Comparison of ENCODE assay signal across 9 cellular contexts in the genomic region with DNA sequence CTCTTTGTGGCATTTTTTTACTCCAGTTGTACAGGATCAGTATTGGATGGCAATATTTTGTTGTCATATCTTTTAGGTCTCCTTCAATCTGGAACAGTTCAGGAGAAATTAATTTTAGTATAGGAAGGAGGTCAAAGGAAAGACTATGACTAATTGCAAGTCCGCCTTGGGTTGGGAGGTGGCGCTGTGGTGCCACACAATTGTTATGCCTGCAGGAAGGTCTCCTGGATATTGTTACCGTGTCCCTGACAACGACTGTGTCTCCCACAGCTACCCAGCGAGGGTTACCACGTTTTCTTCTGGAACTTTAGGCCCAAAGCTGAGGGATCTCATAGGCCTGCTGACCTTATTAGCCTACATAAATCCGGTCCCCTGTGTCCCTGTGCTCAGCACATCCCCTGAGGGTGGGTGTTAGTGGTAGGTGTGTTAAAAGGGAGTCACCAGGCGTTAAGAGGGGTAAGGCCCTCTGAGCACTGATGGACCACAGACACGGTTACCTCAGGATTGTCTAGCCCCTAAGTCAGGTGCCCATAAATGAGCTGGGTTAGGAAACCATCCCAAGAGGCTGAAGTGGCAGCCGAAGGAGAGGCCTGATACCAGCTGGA. TPM values are rescaled to one million over a fixed set of nuclear protein-coding genes. Genes with fewer than 3 reads are reported as not detected.
DNase-seq lines count a peak whose midpoint lies in the region; ATAC-seq, FAIRE-seq and TF ChIP-seq lines count a peak whose summit lies in the region.
"Had no signal": no experiment of that assay in that cellular context is flagged by ENCODE, and none has a peak within 500 bp of the region (broad histone marks: within the 10 kb centered on the region; RNA-seq: fewer than 3 reads in every experiment).

No MANE protein-coding gene starts in this region.

- no peak overlapping the region for H3K4me3 ChIP-seq in bronchial epithelial cell (ENCODE audit: low read depth, low read length)

- H3K27me3 Mint-ChIP-seq in HFFc6 (ENCODE audit: insufficient read depth) = 0 out of 2 replicates have a peak, but pooled peaks cover under 1% of the 10 kb centered on the region

- no peaks in the 10 kb centered on the region for H3K36me3 ChIP-seq in bronchial epithelial cell (ENCODE audit: control insufficient read depth, insufficient read depth, low read length)

- H3K9me3 Mint-ChIP-seq in HFFc6 = no peaks in the 10 kb centered on the region

- peaks cover 6% of the 10 kb centered on the region for H3K4me1 Mint-ChIP-seq in HFFc6 (ENCODE audit: low read depth)

- H3K36me3 Mint-ChIP-seq in HFFc6 (ENCODE audit: low read depth) = no peaks in the 10 kb centered on the region

- FAIRE-seq in bronchial epithelial cell (lab: Jason Lieb, UNC) = peak; percentile 7
- FAIRE-seq: colon had no signal

- H3K27me3 ChIP-seq in bronchial epithelial cell (ENCODE audit: control insufficient read depth, insufficient read depth, low read length) = no peaks in the 10 kb centered on the region

- TF ChIP-seq CTCF in HFFc6 (IDR thresholded peaks at IDR 0.05) (peak; percentile 83), VCaP (conservative IDR thresholded peaks at IDR 0.05) (peak; percentile 89), bronchial epithelial cell (IDR thresholded peaks at IDR 0.05; ENCODE audit: insufficient read depth, low read length, severe bottlenecking) (peak; percentile 84)

- no peak for ATAC-seq in GM18873 (IDR thresholded peaks at IDR 0.05; ENCODE audit: low FRiP score, unreplicated experiment)

- H3K27ac ChIP-seq in VCaP = peak overlapping the region; percentile 43

- DNase-seq in ELF-1 (ENCODE audit: low read depth, low spot score) (peak; percentile 69), HFFc6 (peak; percentile 38), NCI-H2081 treated with DMSO at 0.1 percent for 48 hours (lab: John Stamatoyannopoulos, UW) (peak; percentile 43), bronchial epithelial cell (ENCODE audit: low read depth) (peak; percentile 58), kidney tubule cell (ENCODE audit: low spot score) (peak; percentile 77)
- peak; percentile 46 to 47 for DNase-seq in stimulated activated CD4-positive, alpha-beta T cell treated with anti-CD3 and anti-CD28 coated beads, Interleukin-2, amount 100 ng/mL, for 48 hours

- H3K4me3 Mint-ChIP-seq in HFFc6 = no peak overlapping the region

- H3K27ac Mint-ChIP-seq in HFFc6 = no peak overlapping the region; the same call in 1 of the 2 replicates

RNA-seq across cellular contexts. Expression of a gene that starts 31.5 kb away (rescaled TPM):
- total RNA-seq in HFFc6 (2021; fragmentation: NEBNext Ultra II Directional; extraction: Animal tissue kit (Norgen Biotek cat#: 25700)) = not detected
- total RNA-seq in bronchial epithelial cell = 0.26 and 0.38 TPM in 2 replicates
